In the genomic region with DNA sequence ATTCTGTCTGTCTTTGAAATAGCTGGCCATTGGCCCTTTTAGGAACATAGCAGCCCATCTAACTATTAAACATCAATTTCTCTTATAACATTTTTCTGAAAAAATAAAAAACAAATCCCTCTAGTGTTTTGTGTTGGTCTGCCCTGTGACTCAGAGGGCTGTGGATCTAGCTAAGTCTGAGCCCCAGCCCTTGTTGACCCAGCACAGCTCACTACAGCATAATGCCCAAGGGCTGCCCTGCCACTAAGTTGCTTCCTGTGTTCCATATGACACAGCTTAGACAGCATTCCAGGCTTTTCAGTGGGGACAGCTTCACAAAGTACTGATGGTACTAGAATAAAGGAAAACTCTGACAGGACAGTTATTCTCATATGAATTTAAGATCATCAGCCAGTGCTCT, we compare ENCODE assay signal across 14 cellular contexts.
DNase-seq lines count a peak whose midpoint lies in the region; TF ChIP-seq lines count a peak whose summit lies in the region.
"Had no signal": no experiment of that assay in that cellular context is flagged by ENCODE, and none has a peak within 500 bp of the region (broad histone marks: within the 10 kb centered on the region; RNA-seq: fewer than 3 reads in every experiment).

No MANE protein-coding gene starts in this region.

- H3K4me1 ChIP-seq in skeletal muscle satellite cell (ENCODE audit: control insufficient read depth, insufficient read depth, low read length) (peaks cover 48% of the 10 kb centered on the region), esophagus squamous epithelium (peaks cover 0 to 35% (median 7%) of the 10 kb centered on the region in 3 donors)

- TF ChIP-seq CTCF in astrocyte of the spinal cord (IDR thresholded peaks at IDR 0.05; ENCODE audit: low read depth, low read length) (no peak), esophagus squamous epithelium (IDR thresholded peaks at IDR 0.05) (no peak)

- in situ Hi-C loops in astrocyte of the spinal cord (cut with HindIII; ENCODE audit: low sequenced_read_pairs), result no loop called here

- peak overlapping the region; percentile 48 for H3K4me2 ChIP-seq in skeletal muscle satellite cell (ENCODE audit: low read length)

- TF ChIP-seq POLR2A in esophagus squamous epithelium (IDR thresholded peaks at IDR 0.05), result no peak

- peak; percentile 34 for DNase-seq in HPDE6-E6E7 (ENCODE audit: extremely low spot score)
- peak; percentile 37 for DNase-seq in astrocyte of the spinal cord (ENCODE audit: low read depth, low spot score)
- DNase-seq in glomerular visceral epithelial cell (ENCODE audit: extremely low spot score), result peak; percentile 28
- no peak for DNase-seq in NCI-H345 (lab: John Stamatoyannopoulos, UW)
- DNase-seq in substantia nigra (lab: John Stamatoyannopoulos, UW), result no peak
- no peak for DNase-seq in esophagus squamous epithelium (lab: John Stamatoyannopoulos, UW)
- DNase-seq in stimulated activated CD4-positive, alpha-beta T cell treated with anti-CD3 and anti-CD28 coated beads, Interleukin-4, amount 100 ng/mL, for 1 hour, result no peak
- DNase-seq: activated CD4-positive, alpha-beta T cell treated with anti-CD3 and anti-CD28 coated beads for 48 hours; cortex of kidney; hippocampal formation; naive B cell; NCI-H1105; stimulated activated CD4-positive, alpha-beta T cell treated with anti-CD3 and anti-CD28 coated beads, Interleukin-12 subunit alpha, Interleukin-12 subunit beta, amount 100 ng/mL, for 4 hours had no signal

- H3K36me3 ChIP-seq in skeletal muscle satellite cell (ENCODE audit: insufficient read depth, low read length) (peaks cover 23% of the 10 kb centered on the region), esophagus squamous epithelium (no peaks in the 10 kb centered on the region)

- no peaks in the 10 kb centered on the region for H3K27me3 ChIP-seq in skeletal muscle satellite cell (ENCODE audit: control insufficient read depth, insufficient read depth, low read length)
- no peaks in the 10 kb centered on the region for H3K27me3 ChIP-seq in esophagus squamous epithelium

- peak overlapping the region; percentile 23 for H3K9ac ChIP-seq in skeletal muscle satellite cell (ENCODE audit: low read depth, low read length)

- H3K4me3 ChIP-seq in astrocyte of the spinal cord (ENCODE audit: low read depth, low read length), result no peak overlapping the region
- no peak overlapping the region for H3K4me3 ChIP-seq in skeletal muscle satellite cell (ENCODE audit: low read length)
- H3K4me3 ChIP-seq in esophagus squamous epithelium, result no peak overlapping the region

- H3K9me3 ChIP-seq in skeletal muscle satellite cell (replicated peaks; ENCODE audit: low read length), result no peaks in the 10 kb centered on the region
- no peaks in the 10 kb centered on the region for H3K9me3 ChIP-seq in esophagus squamous epithelium

- intact Hi-C loops in esophagus squamous epithelium (cut with DNase I), result no loop called here

- H3K27ac ChIP-seq in substantia nigra (ENCODE audit: low read depth, low read length, poor library complexity, severe bottlenecking) (no peak overlapping the region), esophagus squamous epithelium (no peak overlapping the region)

Comparison
In these comparisons a context has a peak if more than half of its experiments do, and no peak if none do; other contexts are left out.
1. DNase-seq: peak in HPDE6-E6E7 (single experiment), astrocyte of the spinal cord (single experiment) and glomerular visceral epithelial cell (single experiment); none in NCI-H345 (single experiment), substantia nigra (0 of 49), esophagus squamous epithelium (single experiment) and stimulated activated CD4-positive, alpha-beta T cell treated with anti-CD3 and anti-CD28 coated beads, Interleukin-4, amount 100 ng/mL, for 1 hour (single experiment).